ENCODE assay signal across 12 cellular contexts in the genomic region with DNA sequence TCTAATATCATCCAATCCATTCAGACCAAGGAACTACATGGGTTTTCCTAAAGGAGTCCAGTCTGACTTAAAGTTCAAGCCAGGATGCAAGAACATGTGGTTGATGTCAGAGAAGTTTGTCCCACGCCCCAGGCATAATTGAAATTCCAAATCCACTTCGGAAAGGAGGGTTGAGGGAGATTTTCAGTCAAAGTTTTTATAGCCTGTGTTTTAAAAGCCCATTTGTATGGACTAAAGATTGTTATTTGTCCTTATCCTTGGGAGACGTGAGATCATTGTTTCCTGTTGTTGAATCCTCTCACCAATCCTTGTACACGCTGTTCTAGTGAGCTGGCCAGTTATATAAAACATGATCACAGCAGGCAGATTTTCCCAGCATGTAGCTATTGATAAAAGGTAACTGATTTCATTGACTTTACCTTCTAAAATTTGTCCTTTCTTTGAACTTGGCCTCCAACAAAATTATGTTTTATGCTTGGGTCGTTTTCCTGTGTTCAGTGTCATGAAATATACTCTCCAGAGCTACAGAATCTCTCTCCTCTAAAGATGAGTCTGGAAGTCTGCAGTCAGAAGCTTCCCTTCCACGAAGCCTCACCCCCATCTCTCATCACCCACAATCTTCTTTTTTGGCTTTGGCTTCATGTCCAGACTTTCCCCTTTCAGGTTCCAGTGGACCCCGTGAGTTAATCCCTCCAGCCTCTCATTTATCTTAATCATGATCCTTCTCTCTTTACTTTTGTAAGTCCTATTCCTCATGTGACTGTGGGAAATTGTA.
DNase-seq lines count a peak whose midpoint lies in the region; ATAC-seq and TF ChIP-seq lines count a peak whose summit lies in the region.
"Had no signal": no experiment of that assay in that cellular context is flagged by ENCODE, and none has a peak within 500 bp of the region (broad histone marks: within the 10 kb centered on the region; RNA-seq: fewer than 3 reads in every experiment).

No MANE protein-coding gene starts in this region.

- TF ChIP-seq CTCF in HFF-Myc (IDR thresholded peaks at IDR 0.05; ENCODE audit: low read depth, low read length, missing control alignments) (no peak), esophagus squamous epithelium (IDR thresholded peaks at IDR 0.05) (no peak)

- H3K27me3 ChIP-seq in esophagus squamous epithelium (no peaks in the 10 kb centered on the region), stomach smooth muscle (ENCODE audit: control insufficient read depth in 1 of 2, insufficient read depth in 2 of 2, low read length in 2 of 2) (no peaks in the 10 kb centered on the region)
- H3K27me3 ChIP-seq: BE2C had no signal

- 69 to 70% methylated on average over 7 of the region's 7 CpGs for WGBS in esophagus squamous epithelium, 2 donors

- H3K36me3 ChIP-seq in esophagus squamous epithelium (peaks cover 0 to 99% (median 25%) of the 10 kb centered on the region in 3 donors), stomach smooth muscle (ENCODE audit: control insufficient read depth in 2 of 2, insufficient read depth in 2 of 2, low read length in 2 of 2) (peaks cover 23% of the 10 kb centered on the region in 2 donors)
- H3K36me3 ChIP-seq: BE2C had no signal

- DNase-seq in HFF-Myc (ENCODE audit: extremely low read depth, low read depth), result peak; percentile 12
- no peak for DNase-seq in esophagus squamous epithelium (lab: John Stamatoyannopoulos, UW)
- DNase-seq in medulla oblongata (ENCODE audit: extremely low spot score), result peak; percentile 5
- DNase-seq in SHP77 treated with DMSO at 0.1 percent for 48 hours (lab: John Stamatoyannopoulos, UW), result no peak
- DNase-seq in erythroblast (lab: John Stamatoyannopoulos, UW), result no peak
- DNase-seq: activated T-cell treated with anti-CD3 and anti-CD28 coated beads for 4 hours; BE2C; NCI-H510A; stimulated activated naive CD8-positive, alpha-beta T cell treated with anti-CD3 and anti-CD28 coated beads, Interleukin-15, Interleukin-2, amounts not matched to agents 100 U/mL and 50 U/mL, for 24 hours had no signal

- ATAC-seq in GM21619 (IDR thresholded peaks at IDR 0.05; ENCODE audit: unreplicated experiment) (no peak), HG02623 (IDR thresholded peaks at IDR 0.05; ENCODE audit: unreplicated experiment) (no peak)
- ATAC-seq: stimulated activated naive CD8-positive, alpha-beta T cell treated with anti-CD3 and anti-CD28 coated beads, Interleukin-15, Interleukin-2, amounts not matched to agents 100 U/mL and 50 U/mL, for 24 hours had no signal

- TF ChIP-seq POLR2A in esophagus squamous epithelium (IDR thresholded peaks at IDR 0.05) (no peak), erythroblast (IDR thresholded peaks at IDR 0.05; ENCODE audit: low read length) (no peak)

- peak overlapping the region in 1 of 2 donors; percentile 23 for H3K9ac ChIP-seq in stomach smooth muscle (ENCODE audit: low read length in 2 of 2)

- no peak overlapping the region for H3K4me3 ChIP-seq in HFF-Myc (replicated peaks; ENCODE audit: low read depth, low read length)
- H3K4me3 ChIP-seq in esophagus squamous epithelium, result peak overlapping the region in 1 of 4 donors; percentile 18
- H3K4me3 ChIP-seq in stomach smooth muscle (ENCODE audit: low read length in 2 of 2), result no peak overlapping the region

- H3K27ac ChIP-seq in esophagus squamous epithelium (peak overlapping the region in 3 of 4 donors; percentile 71 to 78 (median 72)), stomach smooth muscle (ENCODE audit: low read length) (peak overlapping the region; percentile 50)

- no peaks in the 10 kb centered on the region for H3K4me1 ChIP-seq in esophagus squamous epithelium
- no peaks in the 10 kb centered on the region for H3K4me1 ChIP-seq in stomach smooth muscle (ENCODE audit: control insufficient read depth, insufficient read depth, low read length)
- H3K4me1 ChIP-seq: BE2C had no signal

- intact Hi-C loops in esophagus squamous epithelium (cut with DNase I), result no loop called here

- H3K9me3 ChIP-seq in esophagus squamous epithelium (no peaks in the 10 kb centered on the region), stomach smooth muscle (ENCODE audit: control insufficient read depth in 2 of 2, low read length in 2 of 2) (no peaks in the 10 kb centered on the region)
- H3K9me3 ChIP-seq: BE2C had no signal

Comparison
In these comparisons a context has a peak if more than half of its experiments do, and no peak if none do; other contexts are left out.
1. DNase-seq: peak in HFF-Myc (single experiment) and medulla oblongata (single experiment); none in esophagus squamous epithelium (single experiment), SHP77 treated with DMSO at 0.1 percent for 48 hours (single experiment) and erythroblast (0 of 2).